25 cellular contexts compared by ENCODE assay signal in genomic region chr2:101325425-101325824, GRCh38.
"Had no signal": no experiment of that assay in that cellular context is flagged by ENCODE, and none has a peak within 500 bp of the region (broad histone marks: within the 10 kb centered on the region; RNA-seq: fewer than 3 reads in every experiment).

No MANE protein-coding gene starts in this region.

- H3K9me3 Mint-ChIP-seq: T-cell; T-helper 1 cell treated with Interleukin-12 subunit alpha and Interleukin-12 subunit beta and Interleukin-4 antibody, amounts not matched to agents 30 μg/mL and 1 μg/mL, for 36 hours had no signal

- DNase-seq: Karpas-422, KG1, MG63, NCI-H1092 treated with DMSO at 0.1 percent for 48 hours, NCI-H1436, NCI-H187, NCI-H2029, NCI-H2081 treated with DMSO at 0.1 percent for 48 hours, NCI-H2171, NCI-H226, NCI-H446, NCI-H510A, NCI-H524 treated with DMSO at 0.1 percent for 48 hours, NCI-H69, NCI-H774, PC-3, SHP77, SK-N-SH, SW 1271, T-cell had no signal

- FAIRE-seq: HTR-8/SVneo had no signal

- H3K27me3 Mint-ChIP-seq: T-cell had no signal

- H3K27ac ChIP-seq: HL-60, RWPE1 had no signal

- H3K27me3 ChIP-seq: MG63 had no signal

- H3K9me2 ChIP-seq: SK-N-SH had no signal

- H3K9me3 ChIP-seq: SK-N-SH had no signal

- H3K9ac ChIP-seq: SK-N-SH had no signal

- H3K36me3 Mint-ChIP-seq: T-cell had no signal

- H3K36me3 ChIP-seq: MG63 had no signal

- ATAC-seq: Panc1, PC-3, T-cell had no signal

- H3K4me3 Mint-ChIP-seq: T-cell; T-helper 1 cell treated with Interleukin-12 subunit alpha and Interleukin-12 subunit beta and Interleukin-4 antibody, amounts not matched to agents 30 μg/mL and 1 μg/mL, for 36 hours had no signal

- H3K27ac Mint-ChIP-seq: T-cell; T-helper 1 cell treated with Interleukin-12 subunit alpha and Interleukin-12 subunit beta and Interleukin-4 antibody, amounts not matched to agents 30 μg/mL and 1 μg/mL, for 36 hours had no signal

- H3K4me3 ChIP-seq: MG63 had no signal

- H3K4me2 ChIP-seq: SK-N-SH had no signal
